Comparison of ENCODE assay signal across 8 cellular contexts in genomic region chr9:34072868-34073590, GRCh38. TPM values are rescaled to one million over a fixed set of nuclear protein-coding genes. Genes with fewer than 3 reads are reported as not detected.
DNase-seq lines count a peak whose midpoint lies in the region; ATAC-seq, FAIRE-seq and TF ChIP-seq lines count a peak whose summit lies in the region.

No MANE protein-coding gene starts in this region.

- H3K9ac ChIP-seq in HUES48 (ENCODE audit: low read depth, low read length): no peak overlapping the region

- no peaks in the 10 kb centered on the region for H3K27me3 Mint-ChIP-seq in activated CD4-positive, alpha-beta T cell treated with anti-CD3 and anti-CD28 coated beads, Interleukin-2, amount 10 ng/mL, durations not matched to agents 7 days and 5 days

- DNase-seq in A549 (ENCODE audit: low read depth in 1 of 2, low spot score in 1 of 2) (peak; percentile 87), breast epithelium (ENCODE audit: low spot score in 2 of 2) (no peak), SHP77 treated with DMSO at 0.1 percent for 48 hours (lab: John Stamatoyannopoulos, UW) (no peak)
- no peak for DNase-seq in activated CD4-positive, alpha-beta T cell treated with anti-CD3 and anti-CD28 coated beads, Interleukin-2, amount 10 ng/mL, durations not matched to agents 7 days and 5 days

- ATAC-seq in A549 (peak; percentile 85 to 93), HG02571 (IDR thresholded peaks at IDR 0.05; ENCODE audit: unreplicated experiment) (no peak), HG03159 (IDR thresholded peaks at IDR 0.05; ENCODE audit: unreplicated experiment) (no peak)

- no peak; a peak in 1 of 5 replicates for TF ChIP-seq EP300 in A549 (IDR thresholded peaks at IDR 0.05)

- H3K4me3 ChIP-seq in A549 (no peak overlapping the region), HUES48 (ENCODE audit: low read depth, low read length) (no peak overlapping the region), breast epithelium (no peak overlapping the region), mesodermal cell (ENCODE audit: extremely low read depth, insufficient read depth, low read length, poor library complexity, severe bottlenecking) (no peak overlapping the region)

- no peaks in the 10 kb centered on the region for H3K9me3 Mint-ChIP-seq in activated CD4-positive, alpha-beta T cell treated with anti-CD3 and anti-CD28 coated beads, Interleukin-2, amount 10 ng/mL, durations not matched to agents 7 days and 5 days

- H3K36me3 ChIP-seq in HUES48 (ENCODE audit: control insufficient read depth, insufficient read depth, low read length) (no peaks in the 10 kb centered on the region), breast epithelium (no peaks in the 10 kb centered on the region), mesodermal cell (ENCODE audit: control insufficient read depth, insufficient read depth, low read length) (no peaks in the 10 kb centered on the region)

- H3K27ac Mint-ChIP-seq in activated CD4-positive, alpha-beta T cell treated with anti-CD3 and anti-CD28 coated beads, Interleukin-2, amount 10 ng/mL, durations not matched to agents 7 days and 5 days: no peak overlapping the region

- intact Hi-C loops in breast epithelium (cut with DNase I; ENCODE audit: low total_unique reads): no loop called here

- POLR2A ChIA-PET in A549 (lab: Yijun Ruan, JAX): interaction anchor here (0.5 to 2.8 kb wide), 6 partner anchors 11 to 847 kb away, joined by 3 to 37 read pairs (median 4); partner anchors contain the start of gene UBAP2
- POLR2A ChIA-PET in activated CD4-positive, alpha-beta T cell treated with anti-CD3 and anti-CD28 coated beads, Interleukin-2, amount 10 ng/mL, durations not matched to agents 7 days and 5 days (lab: Charles Lee): no interaction called here

- TF ChIP-seq CTCF in A549 (IDR thresholded peaks at IDR 0.05) (no peak), breast epithelium (IDR thresholded peaks at IDR 0.05) (no peak)

- H3K4me1 Mint-ChIP-seq in activated CD4-positive, alpha-beta T cell treated with anti-CD3 and anti-CD28 coated beads, Interleukin-2, amount 10 ng/mL, durations not matched to agents 7 days and 5 days: peaks cover 11% of the 10 kb centered on the region

- no peak overlapping the region for H3K4me3 Mint-ChIP-seq in activated CD4-positive, alpha-beta T cell treated with anti-CD3 and anti-CD28 coated beads, Interleukin-2, amount 10 ng/mL, durations not matched to agents 7 days and 5 days

- H3K36me3 Mint-ChIP-seq in activated CD4-positive, alpha-beta T cell treated with anti-CD3 and anti-CD28 coated beads, Interleukin-2, amount 10 ng/mL, durations not matched to agents 7 days and 5 days (ENCODE audit: low read depth): no peaks in the 10 kb centered on the region

- H3K9me3 ChIP-seq in A549 (no peaks in the 10 kb centered on the region), HUES48 (ENCODE audit: control insufficient read depth, insufficient read depth, low read length) (no peaks in the 10 kb centered on the region), breast epithelium (no peaks in the 10 kb centered on the region), mesodermal cell (ENCODE audit: control insufficient read depth, low read length) (no peaks in the 10 kb centered on the region)

- no peak; a peak in 1 of 5 replicates for TF ChIP-seq RAD21 in A549 (conservative IDR thresholded peaks at IDR 0.05 in 1 of 2, IDR thresholded peaks at IDR 0.05 in 1 of 2)

- peak overlapping the region; percentile 61 to 78 for H3K27ac ChIP-seq in A549
- H3K27ac ChIP-seq in HUES48 (ENCODE audit: low read depth, low read length): peak overlapping the region; percentile 48
- H3K27ac ChIP-seq in breast epithelium: peak overlapping the region; percentile 54 to 76
- H3K27ac ChIP-seq in mesodermal cell (ENCODE audit: low read depth, low read length, severe bottlenecking): peak overlapping the region; percentile 43

- H3K4me1 ChIP-seq in A549 (peaks cover 22% of the 10 kb centered on the region), HUES48 (ENCODE audit: control insufficient read depth, insufficient read depth, low read length) (0 out of 2 replicates have a peak, but pooled peaks cover 9% of the 10 kb centered on the region), breast epithelium (peaks cover 0 to 17% of the 10 kb centered on the region in 2 donors), mesodermal cell (ENCODE audit: control insufficient read depth, insufficient read depth, low read length, poor library complexity, severe bottlenecking) (peaks cover 16% of the 10 kb centered on the region)

- CTCF ChIA-PET in A549 (lab: Yijun Ruan, JAX): interaction anchor here (0.7 to 6.8 kb wide), 62 partner anchors 9 to 496 kb away, joined by 3 to 125 read pairs (median 5); partner anchors contain the start of genes DCAF12, UBAP1 and UBAP2
- CTCF ChIA-PET in activated CD4-positive, alpha-beta T cell treated with anti-CD3 and anti-CD28 coated beads, Interleukin-2, amount 10 ng/mL, durations not matched to agents 7 days and 5 days (lab: Charles Lee): interaction anchor here (0.6 to 2.1 kb wide), 8 partner anchors 11 to 1350 kb away, joined by 3 to 11 read pairs (median 4); no protein-coding TSS in a partner anchor

- peak overlapping the region; percentile 67 for H3K4me2 ChIP-seq in A549

- WGBS in A549 (ENCODE audit: missing lambda C conversion rate): 32% methylated on average over 5 of the region's 5 CpGs
- WGBS in mesodermal cell (ENCODE audit: insufficient coverage in 2 of 2), 2 experiments: 82 to 83% methylated on average over 4 to 5 of the region's 5 CpGs

- TF ChIP-seq POLR2A in A549 (IDR thresholded peaks at IDR 0.05; ENCODE audit: low read length) (no peak), breast epithelium (IDR thresholded peaks at IDR 0.05) (no peak)

- H3K27me3 ChIP-seq in HUES48 (ENCODE audit: control insufficient read depth, insufficient read depth, low read length): no peaks in the 10 kb centered on the region
- no peaks in the 10 kb centered on the region for H3K27me3 ChIP-seq in breast epithelium

- FAIRE-seq in A549 (lab: Jason Lieb, UNC): peak; percentile 92

TF ChIP-seq in A549, 52 proteins besides CTCF, POLR2A, EP300 and RAD21:
- peak; percentile 83 for TF ChIP-seq NPAS2 (CRISPR knock-in tag; IDR thresholded peaks at IDR 0.05; ENCODE audit: borderline replicate concordance)
- TF ChIP-seq HDAC2 (IDR thresholded peaks at IDR 0.05): no peak
- no peak for TF ChIP-seq TP53 (CRISPR knock-in tag; IDR thresholded peaks at IDR 0.05)
- TF ChIP-seq CEBPB (IDR thresholded peaks at IDR 0.05): peak in 1 of 2 experiments; percentile 70; a peak in 2 of 4 replicates
- peak; percentile 90 for TF ChIP-seq PBX3 (IDR thresholded peaks at IDR 0.05)
- peak; percentile 77 for TF ChIP-seq GATA3 (IDR thresholded peaks at IDR 0.05; ENCODE audit: borderline replicate concordance)
- peak; percentile 49; the same call in 1 of the 2 replicates for TF ChIP-seq FOXS1 (CRISPR knock-in tag; IDR thresholded peaks at IDR 0.05)
- peak; percentile 75 for TF ChIP-seq JUNB (IDR thresholded peaks at IDR 0.05)
- peak; percentile 100 for TF ChIP-seq BHLHE40 (IDR thresholded peaks at IDR 0.05; ENCODE audit: low read depth, low read length)
- peak; percentile 71 for TF ChIP-seq MAX (IDR thresholded peaks at IDR 0.05)
- TF ChIP-seq JUN (IDR thresholded peaks at IDR 0.05): peak in 1 of 2 experiments; percentile 76; a peak in 3 of 5 replicates
- peak; percentile 90 for TF ChIP-seq FOSL2 (IDR thresholded peaks at IDR 0.05)
- TF ChIP-seq FOSL2 (CRISPR knock-in tag; IDR thresholded peaks at IDR 0.05): peak; percentile 92
- TF ChIP-seq CHD4 (IDR thresholded peaks at IDR 0.05; ENCODE audit: borderline replicate concordance): no peak

RNA-seq across cellular contexts. Expression of gene UBAP2, which starts 24.3 kb away (rescaled TPM):
- polyA plus RNA-seq in A549 (2011; rRNA removed) (25.0 and 26.8 TPM in 2 replicates), A549 (2017; fragmentation: RNase III; extraction: RNeasy Plus Mini Kit Qiagen cat#74134 plus additional on column Dnase treatment) (29.5 to 32.9 TPM (median 30.0 TPM) in 3 replicates)
- 38.9 and 52.6 TPM in 2 replicates for polyA plus RNA-seq in A549 (2012; cell fraction: cytosol; rRNA removed)
- 85.6 and 111 TPM in 2 replicates for polyA plus RNA-seq in A549 (2012; cell fraction: nucleus; rRNA removed)
- polyA minus RNA-seq in A549 (2011; rRNA and poly(A)+ RNA removed): 32.4 and 40.0 TPM in 2 replicates
- total RNA-seq in breast epithelium: 10 to 100 TPM; 21.8 to 32.1 (median 29.8) TPM
- polyA plus RNA-seq in mesodermal cell (2013, experiment 1 of 2): 38.2 TPM
- polyA plus RNA-seq in mesodermal cell (2013, experiment 2 of 2): 32.1 TPM
- 10 to 100 TPM; 49.8 to 53.6 TPM for total RNA-seq in activated CD4-positive, alpha-beta T cell treated with anti-CD3 and anti-CD28 coated beads, Interleukin-2, amount 10 ng/mL, durations not matched to agents 7 days and 5 days

RNA-seq across cellular contexts. Expression of gene DCAF12, which starts 53.5 kb away (rescaled TPM):
- 56.5 and 73.6 TPM in 2 replicates for polyA plus RNA-seq in A549 (2011; rRNA removed)
- polyA plus RNA-seq in A549 (2012; cell fraction: cytosol; rRNA removed): 18.9 and 26.1 TPM in 2 replicates
- 8.9 and 18.9 TPM in 2 replicates for polyA plus RNA-seq in A549 (2012; cell fraction: nucleus; rRNA removed)
- polyA plus RNA-seq in A549 (2017; fragmentation: RNase III; extraction: RNeasy Plus Mini Kit Qiagen cat#74134 plus additional on column Dnase treatment): 24.8 to 28.5 TPM (median 26.7 TPM) in 3 replicates
- 70.0 and 85.1 TPM in 2 replicates for polyA minus RNA-seq in A549 (2011; rRNA and poly(A)+ RNA removed)
- total RNA-seq in breast epithelium: 10 to 100 TPM; 25.6 to 36.7 (median 29.6) TPM
- polyA plus RNA-seq in mesodermal cell (2013, experiment 1 of 2): 36.3 TPM
- polyA plus RNA-seq in mesodermal cell (2013, experiment 2 of 2): 31.8 TPM
- total RNA-seq in activated CD4-positive, alpha-beta T cell treated with anti-CD3 and anti-CD28 coated beads, Interleukin-2, amount 10 ng/mL, durations not matched to agents 7 days and 5 days: 10 to 100 TPM; 41.7 to 45.4 TPM

Comparison
In these comparisons a context has a peak if more than half of its experiments do, and no peak if none do; other contexts are left out.
1. ATAC-seq: peak in A549 (2 of 2); none in HG02571 (single experiment) and HG03159 (single experiment).
2. DNase-seq: peak in A549 (2 of 2); none in breast epithelium (0 of 2), activated CD4-positive, alpha-beta T cell treated with anti-CD3 and anti-CD28 coated beads, Interleukin-2, amount 10 ng/mL, durations not matched to agents 7 days and 5 days (single experiment) and SHP77 treated with DMSO at 0.1 percent for 48 hours (single experiment).
3. Peak in every context shown above with its lines, with median percentiles within 50 percentile points of each other: H3K27ac ChIP-seq.